ENCODE assay signal across 20 cellular contexts in the genomic region with DNA sequence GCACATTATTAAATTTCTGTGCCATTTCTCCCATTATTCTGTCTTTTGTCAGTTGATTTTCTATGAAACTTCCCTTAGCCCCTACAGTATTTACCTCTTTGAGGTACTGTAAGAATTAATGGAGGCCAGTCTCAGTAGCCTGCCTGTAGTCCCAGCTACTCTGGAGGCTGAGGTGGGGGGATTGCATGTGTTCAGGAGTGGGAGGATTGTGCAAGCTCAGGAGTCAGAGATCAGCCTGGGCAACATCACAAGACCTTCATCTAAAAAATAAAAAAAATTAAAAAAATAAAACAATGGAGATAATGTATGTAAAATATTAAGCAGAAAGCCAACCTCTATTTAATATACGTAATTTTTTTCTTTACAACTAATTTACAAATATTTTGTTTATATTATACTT.
DNase-seq lines count a peak whose midpoint lies in the region; ATAC-seq, FAIRE-seq and TF ChIP-seq lines count a peak whose summit lies in the region.
"Had no signal": no experiment of that assay in that cellular context is flagged by ENCODE, and none has a peak within 500 bp of the region (broad histone marks: within the 10 kb centered on the region; RNA-seq: fewer than 3 reads in every experiment).

No MANE protein-coding gene starts in this region.

- ATAC-seq in HepG2 (no peak), right lobe of liver (no peak), GM12878 (no peak), HG03565 (IDR thresholded peaks at IDR 0.05; ENCODE audit: unreplicated experiment) (no peak)
- ATAC-seq: left lung, PC-3, T-cell, upper lobe of right lung had no signal

- no peak overlapping the region for H3K4me3 ChIP-seq in HepG2 (replicated peaks in 1 of 3; ENCODE audit: insufficient read depth in 1 of 3, low read depth in 2 of 3, low read length in 3 of 3)
- H3K4me3 ChIP-seq in right lobe of liver: no peak overlapping the region
- H3K4me3 ChIP-seq in GM12878: no peak overlapping the region
- H3K4me3 ChIP-seq: coronary artery, left lung, upper lobe of right lung had no signal

- peaks cover 22% of the 10 kb centered on the region for H3K79me2 ChIP-seq in HepG2 (ENCODE audit: insufficient read depth, low read length)
- peaks cover 38% of the 10 kb centered on the region for H3K79me2 ChIP-seq in GM12878 (ENCODE audit: control insufficient read depth, insufficient read depth, low read length)

- FAIRE-seq in HepG2 (lab: Jason Lieb, UNC) (no peak), GM12878 (lab: Jason Lieb, UNC) (no peak)
- FAIRE-seq: GM12892 had no signal

- H2AFZ ChIP-seq in HepG2 (ENCODE audit: low read length): no peak overlapping the region
- H2AFZ ChIP-seq in GM12878 (ENCODE audit: control insufficient read depth, low read depth, low read length): no peak overlapping the region

- POLR2A ChIA-PET in HepG2 (lab: Yijun Ruan, JAX): interaction anchor here (0.7 to 6.7 kb wide), 4 partner anchors 11 to 60 kb away, joined by 3 to 323 read pairs (median 138); a partner anchor contains a TSS
- POLR2A ChIA-PET in GM12878 (lab: Charles Lee): interaction anchor here (1.6 to 6.7 kb wide), 7 partner anchors 9 to 61 kb away, joined by 4 to 107 read pairs (median 65); a partner anchor contains a TSS

- no peak for TF ChIP-seq POLR2A in HepG2 (IDR thresholded peaks at IDR 0.05; ENCODE audit: insufficient read depth in 1 of 2, low read depth in 2 of 2, low read length in 2 of 2)
- TF ChIP-seq POLR2A in right lobe of liver (IDR thresholded peaks at IDR 0.05): no peak
- no peak for TF ChIP-seq POLR2A in GM12878 (IDR thresholded peaks at IDR 0.05; ENCODE audit: low read depth, low read length)

- peak overlapping the region; percentile 92 for H3K27ac ChIP-seq in HepG2 (ENCODE audit: extremely low read length, insufficient read depth, low read length)
- no peak overlapping the region for H3K27ac ChIP-seq in right lobe of liver
- H3K27ac ChIP-seq in GM12878 (ENCODE audit: control insufficient read depth, insufficient read depth): peak overlapping the region; percentile 93
- H3K27ac ChIP-seq: coronary artery, left lung, upper lobe of right lung had no signal

- peaks cover 17% of the 10 kb centered on the region for H3K4me1 Mint-ChIP-seq in type B pancreatic cell (ENCODE audit: unreplicated experiment)

- RAD21 ChIA-PET in GM12878 (lab: Charles Lee; ENCODE audit: unreplicated experiment): interaction anchor here (0.8 to 6.1 kb wide), 7 partner anchors 14 to 61 kb away, joined by 3 to 74 read pairs (median 5); a partner anchor contains a TSS

- WGBS in HepG2 (ENCODE audit: low lambda C conversion rate): 94% methylated on average over 1 of the region's 1 CpG
- WGBS in right lobe of liver (ENCODE audit: insufficient coverage, low coverage, low lambda C conversion rate, missing lambda C conversion rate): 75% methylated on average over 1 of the region's 1 CpG
- 97% methylated on average over 1 of the region's 1 CpG for WGBS in GM12878 (ENCODE audit: insufficient coverage, insufficient replicate concordance, low lambda C conversion rate, missing lambda C conversion rate)

- in situ Hi-C loops in HepG2 (cut with HindIII; ENCODE audit: extremely low pct_ligation_motif_present, low pct_unique_long_range_greater_than_20kb): loop anchor here (10.0 kb wide), 1 partner anchor 1630 kb away; a partner anchor contains a TSS
- in situ Hi-C loops in GM12878 (cut with MboI): loop anchor here (10.0 kb wide), 2 partner anchors 1640 to 1710 kb away; a partner anchor contains a TSS

- peak overlapping the region; percentile 40 for H3K4me3 Mint-ChIP-seq in type B pancreatic cell
- H3K4me3 Mint-ChIP-seq: T-cell had no signal

- TF ChIP-seq EP300 in HepG2 (IDR thresholded peaks at IDR 0.05; ENCODE audit: low read depth in 2 of 2, low read length in 2 of 2) (no peak), HepG2 (CRISPR knock-in tag; IDR thresholded peaks at IDR 0.05; ENCODE audit: borderline replicate concordance) (no peak), GM12878 (IDR thresholded peaks at IDR 0.05; ENCODE audit: borderline replicate concordance in 1 of 2, control insufficient read depth in 1 of 2, low read depth in 2 of 2, low read length in 2 of 2) (no peak)

- no peak for DNase-seq in HepG2 (ENCODE audit: low spot score)
- DNase-seq in right lobe of liver: no peak
- DNase-seq in OCI-M1 (lab: John Stamatoyannopoulos, UW): peak; percentile 63
- no peak for DNase-seq in GM12878 (ENCODE audit: low read depth, low spot score)
- no peak for DNase-seq in type B pancreatic cell (ENCODE audit: extremely low spot score, unreplicated experiment)
- no peak for DNase-seq in DMS153 (lab: John Stamatoyannopoulos, UW)
- no peak for DNase-seq in activated gamma-delta T cell treated with Interleukin-2 at 50 U/mL for 16 hours
- DNase-seq: amygdala, BE2C, hypothalamus, left lung, MM.1S, NCI-H2171, PC-3, retina, T-cell, upper lobe of right lung had no signal

- no peak for TF ChIP-seq RAD21 in HepG2 (CRISPR knock-in tag; IDR thresholded peaks at IDR 0.05)
- TF ChIP-seq RAD21 in GM12878 (IDR thresholded peaks at IDR 0.05; ENCODE audit: insufficient read depth, low read depth, low read length): no peak

- SMC1A ChIA-PET in GM12878 (lab: Charles Lee; ENCODE audit: uncharacterized antibody, unreplicated experiment): interaction anchor here (1.5 to 7.6 kb wide), 7 partner anchors 12 to 61 kb away, joined by 3 to 85 read pairs (median 8); a partner anchor contains a TSS

- H3K27me3 Mint-ChIP-seq in type B pancreatic cell: no peaks in the 10 kb centered on the region
- H3K27me3 Mint-ChIP-seq: T-cell had no signal

- H4K20me1 ChIP-seq in HepG2 (ENCODE audit: insufficient read depth, low read length) (no peaks in the 10 kb centered on the region), GM12878 (ENCODE audit: control insufficient read depth, insufficient read depth) (no peaks in the 10 kb centered on the region)

- no peak overlapping the region for H3K9ac ChIP-seq in HepG2 (ENCODE audit: insufficient read depth, low read depth, low read length)
- peak overlapping the region; percentile 24 for H3K9ac ChIP-seq in GM12878 (ENCODE audit: control insufficient read depth, insufficient read depth, low read length)

- no peak for TF ChIP-seq CTCF in HepG2 (CRISPR knock-in tag; IDR thresholded peaks at IDR 0.05)
- TF ChIP-seq CTCF in right lobe of liver (IDR thresholded peaks at IDR 0.05): no peak
- no peak for TF ChIP-seq CTCF in GM12878 (IDR thresholded peaks at IDR 0.05 in 2 of 3, conservative IDR thresholded peaks at IDR 0.05 in 1 of 3; ENCODE audit: control insufficient read depth in 2 of 3, extremely low read depth in 1 of 3, insufficient read depth in 1 of 3, low read depth in 3 of 3, low read length in 3 of 3)
- TF ChIP-seq CTCF in type B pancreatic cell (conservative IDR thresholded peaks at IDR 0.05): no peak

- no peak overlapping the region for H3K27ac Mint-ChIP-seq in type B pancreatic cell

- H3K27me3 ChIP-seq in HepG2 (ENCODE audit: control insufficient read depth in 1 of 2, insufficient read depth in 2 of 2, low read length in 2 of 2) (no peaks in the 10 kb centered on the region; a peak in 1 of 5 replicates), right lobe of liver (no peaks in the 10 kb centered on the region), GM12878 (replicated peaks in 1 of 2; ENCODE audit: control insufficient read depth in 2 of 2, insufficient read depth in 2 of 2, low read length in 1 of 2) (no peaks in the 10 kb centered on the region)
- H3K27me3 ChIP-seq: BE2C, left lung, upper lobe of right lung had no signal

- no peak overlapping the region for H3K4me2 ChIP-seq in HepG2 (ENCODE audit: low read depth, low read length)
- H3K4me2 ChIP-seq in GM12878 (ENCODE audit: control insufficient read depth, insufficient read depth): no peak overlapping the region; the same call in 1 of the 2 replicates

- BruUV-seq in HepG2 (replicated peaks; lab: Mats Ljungman, UMichigan) (no TSS peak), GM12878 (replicated peaks; lab: Mats Ljungman, UMichigan) (no TSS peak)

- H3K9me3 ChIP-seq in HepG2 (ENCODE audit: low read length): no peaks in the 10 kb centered on the region
- H3K9me3 ChIP-seq in right lobe of liver: no peaks in the 10 kb centered on the region
- no peaks in the 10 kb centered on the region for H3K9me3 ChIP-seq in GM12878 (replicated peaks; ENCODE audit: control insufficient read depth, insufficient read depth, low read length)
- H3K9me3 ChIP-seq: BE2C, left lung, upper lobe of right lung had no signal

- CTCF ChIA-PET in HepG2 (lab: Yijun Ruan, JAX; ENCODE audit: low intra/inter-chr PET ratio, low total read pairs): no interaction called here
- CTCF ChIA-PET in GM12878 (lab: Yijun Ruan, JAX): interaction anchor here (0.6 to 1.7 kb wide), 4 partner anchors 16 to 61 kb away, joined by 3 to 6 read pairs (median 4); a partner anchor contains a TSS

- intact Hi-C loops in HepG2 (cut with micrococcal nuclease; ENCODE audit: unreplicated experiment) (loop anchor here (10.0 kb wide), 1 partner anchor 1640 kb away; a partner anchor contains a TSS), right lobe of liver (cut with DNase I) (no loop called here), GM12878 (cut with micrococcal nuclease; ENCODE audit: unreplicated experiment) (loop anchor here (10.0 kb wide), 1 partner anchor 300 kb away; no protein-coding TSS in a partner anchor)

- H3K36me3 ChIP-seq in HepG2 (replicated peaks in 1 of 2; ENCODE audit: control insufficient read depth in 1 of 2, insufficient read depth in 2 of 2, low read length in 2 of 2): no peaks in the 10 kb centered on the region
- no peaks in the 10 kb centered on the region for H3K36me3 ChIP-seq in right lobe of liver
- H3K36me3 ChIP-seq in GM12878 (ENCODE audit: control insufficient read depth in 2 of 2, insufficient read depth in 2 of 2, low read length in 1 of 2): no peaks in the 10 kb centered on the region
- H3K36me3 ChIP-seq: left lung had no signal

- H3K36me3 Mint-ChIP-seq in type B pancreatic cell: peaks cover 13% of the 10 kb centered on the region

- H3K4me1 ChIP-seq in HepG2 (ENCODE audit: insufficient read depth, low read length) (peaks cover 44% of the 10 kb centered on the region), right lobe of liver (peaks cover 0 to 18% (median 2%) of the 10 kb centered on the region in 4 donors), GM12878 (ENCODE audit: control insufficient read depth, insufficient read depth, low read length) (no peaks in the 10 kb centered on the region; the same call in 1 of the 2 replicates)
- H3K4me1 ChIP-seq: BE2C had no signal

- H3K9me3 Mint-ChIP-seq in type B pancreatic cell: no peaks in the 10 kb centered on the region
- H3K9me3 Mint-ChIP-seq: T-cell had no signal

TF ChIP-seq in GM12878, 131 proteins besides CTCF, POLR2A, EP300 and RAD21 (continues in another document):
- TF ChIP-seq IKZF1 (conservative IDR thresholded peaks at IDR 0.05) (no peak), RCOR1 (conservative IDR thresholded peaks at IDR 0.05; ENCODE audit: low read depth, low read length) (no peak), NR2C1 (IDR thresholded peaks at IDR 0.05) (no peak), KAT2A (conservative IDR thresholded peaks at IDR 0.05; ENCODE audit: control insufficient read depth, low read depth, low read length) (no peak), SIN3A (IDR thresholded peaks at IDR 0.05; ENCODE audit: low read depth, low read length) (no peak), SREBF1 (IDR thresholded peaks at IDR 0.05; ENCODE audit: low read length) (no peak), TARDBP (IDR thresholded peaks at IDR 0.05; ENCODE audit: borderline replicate concordance) (no peak)

Comparison
In these comparisons a context has a peak if more than half of its experiments do, and no peak if none do; other contexts are left out.
1. H3K27ac ChIP-seq: peak in HepG2 (single experiment) and GM12878 (single experiment); none in right lobe of liver (0 of 3).
2. intact Hi-C loops: an anchor here in HepG2 (10.0 kb wide) and GM12878 (10.0 kb wide); none called in right lobe of liver.